In the genomic region with DNA sequence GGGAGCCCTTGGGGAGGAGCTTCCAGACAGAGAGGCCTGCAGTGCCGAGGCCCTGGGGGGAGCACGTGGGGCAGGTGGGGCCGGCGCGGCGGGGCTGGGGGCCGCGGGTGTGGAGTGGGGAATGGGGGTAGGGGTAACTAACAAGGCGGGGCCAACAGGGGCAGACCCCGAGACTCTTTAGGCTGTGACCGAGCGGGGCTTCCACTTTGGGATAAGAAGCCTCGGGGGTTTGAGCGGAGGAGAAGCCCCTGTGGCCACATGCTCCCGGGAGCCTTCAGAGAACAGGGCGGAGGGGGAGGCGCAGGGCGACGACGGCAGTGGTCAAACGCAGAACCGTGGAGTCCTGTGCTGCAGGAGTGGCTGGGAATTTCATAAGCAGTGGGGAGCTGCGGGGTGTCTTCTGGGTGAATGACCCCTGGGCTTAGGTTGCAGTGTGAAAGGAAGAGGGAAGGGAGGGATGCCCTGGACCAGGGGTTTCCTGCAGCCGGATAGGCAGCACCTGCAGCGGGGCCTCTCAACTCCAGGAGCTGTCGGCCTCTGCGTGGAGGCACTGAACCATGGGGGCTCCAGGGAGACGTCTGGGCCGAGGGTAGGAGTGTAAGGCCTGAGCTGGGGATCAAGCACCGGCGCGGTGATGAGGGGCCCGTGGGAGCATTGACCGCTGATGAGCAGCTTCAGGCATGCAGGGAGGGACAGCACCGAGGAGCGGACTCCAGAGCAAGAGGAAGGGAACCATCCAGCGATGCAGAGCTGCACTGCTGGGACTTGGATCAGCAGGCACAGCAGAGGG, we compare ENCODE assay signal across 22 cellular contexts.
"Had no signal": no experiment of that assay in that cellular context is flagged by ENCODE, and none has a peak within 500 bp of the region (broad histone marks: within the 10 kb centered on the region; RNA-seq: fewer than 3 reads in every experiment).

No MANE protein-coding gene starts in this region.

- H3K9me3 Mint-ChIP-seq: activated CD4-positive, alpha-beta T cell treated with anti-CD3 and anti-CD28 coated beads, Interleukin-2, amount 10 ng/mL, durations not matched to agents 7 days and 5 days; activated naive CD4-positive, alpha-beta T cell treated with anti-CD3 and anti-CD28 coated beads, Interleukin-2, amount 10 ng/mL, durations not matched to agents 7 days and 5 days; activated naive CD8-positive, alpha-beta T cell treated with anti-CD3 and anti-CD28 coated beads, Interleukin-2, amount 50 U/mL, for 24 hours; endodermal cell; T-cell had no signal

- DNase-seq: activated CD4-positive, alpha-beta T cell treated with anti-CD3 and anti-CD28 coated beads, Interleukin-2, amount 10 ng/mL, durations not matched to agents 7 days and 5 days; activated CD8-positive, alpha-beta memory T cell treated with anti-CD3 and anti-CD28 coated beads, Interleukin-2, amount 50 U/mL, for 48 hours; activated CD8-positive, alpha-beta T cell treated with anti-CD3 and anti-CD28 coated beads, Interleukin-2, amount 10 ng/mL, durations not matched to agents 7 days and 5 days; activated effector memory CD4-positive, alpha-beta T cell treated with Interleukin-2 at 50 U/mL for 16 hours; activated naive CD4-positive, alpha-beta T cell treated with anti-CD3 and anti-CD28 coated beads, Interleukin-2, amount 10 ng/mL, durations not matched to agents 7 days and 5 days; activated naive CD8-positive, alpha-beta T cell treated with anti-CD3 and anti-CD28 coated beads, Interleukin-2, amount 50 U/mL, for 24 hours; activated T-cell treated with anti-CD3 and anti-CD28 coated beads, Interleukin-2, amount 50 U/mL, for 48 hours; anterior cingulate cortex; endodermal cell; foreskin melanocyte; hypothalamus; kidney; mammary epithelial cell; pancreas; spleen; stimulated activated CD4-positive, alpha-beta T cell treated with anti-CD3 and anti-CD28 coated beads, Interleukin-4, amount 100 ng/mL, for 4 hours; stimulated activated naive B cell treated with anti-CD40 and anti-IgM and Interleukin-4, amounts not matched to agents 10 μg/mL and 1 μg/mL and 100 μg/mL, for 72 hours; T-cell; tibial artery had no signal

- H3K27me3 Mint-ChIP-seq: activated naive CD4-positive, alpha-beta T cell treated with anti-CD3 and anti-CD28 coated beads, Interleukin-2, amount 10 ng/mL, durations not matched to agents 7 days and 5 days had no signal

- H3K4me3 Mint-ChIP-seq: activated CD4-positive, alpha-beta T cell treated with anti-CD3 and anti-CD28 coated beads, Interleukin-2, amount 10 ng/mL, durations not matched to agents 7 days and 5 days; activated CD8-positive, alpha-beta T cell treated with anti-CD3 and anti-CD28 coated beads, Interleukin-2, amount 10 ng/mL, durations not matched to agents 7 days and 5 days; activated naive CD4-positive, alpha-beta T cell treated with anti-CD3 and anti-CD28 coated beads, Interleukin-2, amount 10 ng/mL, durations not matched to agents 7 days and 5 days; activated naive CD8-positive, alpha-beta T cell treated with anti-CD3 and anti-CD28 coated beads, Interleukin-2, amount 50 U/mL, for 24 hours; brain; endodermal cell; neural progenitor cell; stimulated activated naive B cell treated with anti-CD40 and anti-IgM and Interleukin-4, amounts not matched to agents 10 μg/mL and 1 μg/mL and 100 μg/mL, for 72 hours; T-cell had no signal

- ATAC-seq: activated CD8-positive, alpha-beta T cell treated with anti-CD3 and anti-CD28 coated beads, Interleukin-2, amount 10 ng/mL, durations not matched to agents 7 days and 5 days; activated naive CD8-positive, alpha-beta T cell treated with anti-CD3 and anti-CD28 coated beads, Interleukin-2, amount 50 U/mL, for 24 hours; left lung; pancreas; T-cell had no signal

- H3K4me1 Mint-ChIP-seq: activated CD4-positive, alpha-beta T cell treated with anti-CD3 and anti-CD28 coated beads, Interleukin-2, amount 10 ng/mL, durations not matched to agents 7 days and 5 days; activated naive CD4-positive, alpha-beta T cell treated with anti-CD3 and anti-CD28 coated beads, Interleukin-2, amount 10 ng/mL, durations not matched to agents 7 days and 5 days; activated naive CD8-positive, alpha-beta T cell treated with anti-CD3 and anti-CD28 coated beads, Interleukin-2, amount 50 U/mL, for 24 hours; endodermal cell; stimulated activated naive B cell treated with anti-CD40 and anti-IgM and Interleukin-4, amounts not matched to agents 10 μg/mL and 1 μg/mL and 100 μg/mL, for 72 hours; T-cell had no signal

- H3K36me3 Mint-ChIP-seq: activated naive CD4-positive, alpha-beta T cell treated with anti-CD3 and anti-CD28 coated beads, Interleukin-2, amount 10 ng/mL, durations not matched to agents 7 days and 5 days; neural progenitor cell; stimulated activated naive B cell treated with anti-CD40 and anti-IgM and Interleukin-4, amounts not matched to agents 10 μg/mL and 1 μg/mL and 100 μg/mL, for 72 hours; T-cell had no signal

- H3K27ac Mint-ChIP-seq: activated CD4-positive, alpha-beta T cell treated with anti-CD3 and anti-CD28 coated beads, Interleukin-2, amount 10 ng/mL, durations not matched to agents 7 days and 5 days; activated CD8-positive, alpha-beta T cell treated with anti-CD3 and anti-CD28 coated beads, Interleukin-2, amount 10 ng/mL, durations not matched to agents 7 days and 5 days; activated naive CD4-positive, alpha-beta T cell treated with anti-CD3 and anti-CD28 coated beads, Interleukin-2, amount 10 ng/mL, durations not matched to agents 7 days and 5 days; activated naive CD8-positive, alpha-beta T cell treated with anti-CD3 and anti-CD28 coated beads, Interleukin-2, amount 50 U/mL, for 24 hours; endodermal cell; stimulated activated naive B cell treated with anti-CD40 and anti-IgM and Interleukin-4, amounts not matched to agents 10 μg/mL and 1 μg/mL and 100 μg/mL, for 72 hours; T-cell had no signal
